8 cellular contexts compared by ENCODE assay signal in the genomic region with DNA sequence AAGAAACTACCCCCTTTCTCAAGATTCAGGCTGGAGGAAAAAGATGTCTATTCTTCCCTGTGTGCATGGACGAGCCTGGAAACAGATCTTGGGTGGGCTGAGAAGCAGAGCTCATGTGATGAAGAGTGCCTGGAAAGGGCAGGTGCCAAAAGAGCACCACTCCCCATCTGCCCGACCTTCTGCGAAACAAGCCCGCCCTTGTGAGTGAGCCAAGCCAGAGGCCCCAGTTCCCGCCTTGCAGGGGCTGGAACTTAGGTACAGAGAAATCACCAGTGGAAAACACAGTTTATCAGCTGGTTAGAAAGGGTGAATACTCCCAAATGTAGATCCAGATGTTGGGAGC. TPM values are rescaled to one million over a fixed set of nuclear protein-coding genes. Genes with fewer than 3 reads are reported as not detected.
DNase-seq lines count a peak whose midpoint lies in the region; ATAC-seq and TF ChIP-seq lines count a peak whose summit lies in the region.

No MANE protein-coding gene starts in this region.

- intact Hi-C loops in mucosa of descending colon (cut with DNase I, micrococcal nuclease): no loop called here

- no peak for TF ChIP-seq CTCF in mucosa of descending colon (IDR thresholded peaks at IDR 0.05)

- peaks cover 76% of the 10 kb centered on the region for H3K4me1 ChIP-seq in BLaER1
- H3K4me1 ChIP-seq in mucosa of descending colon (ENCODE audit: low read depth): peaks cover 50% of the 10 kb centered on the region

- peak overlapping the region; percentile 99 for H3K27ac ChIP-seq in BLaER1

- DNase-seq in NCI-H1694 treated with DMSO at 0.1 percent for 48 hours (lab: John Stamatoyannopoulos, UW) (peak; percentile 57), cerebellum (ENCODE audit: low spot score) (peak; percentile 44), mucosa of descending colon (peak in 1 of 3 donors; percentile 34), D341Med (ENCODE audit: low spot score) (no peak), NCI-H2196 treated with DMSO at 0.1 percent for 48 hours (lab: John Stamatoyannopoulos, UW; ENCODE audit: unreplicated experiment) (no peak)

- ATAC-seq in mucosa of descending colon (peak; percentile 5), GM21423 (IDR thresholded peaks at IDR 0.05; ENCODE audit: unreplicated experiment) (no peak), HG03097 (IDR thresholded peaks at IDR 0.05; ENCODE audit: low FRiP score, unreplicated experiment) (no peak)

- H3K9me3 ChIP-seq in BLaER1 (no peaks in the 10 kb centered on the region), mucosa of descending colon (no peaks in the 10 kb centered on the region)

- peaks cover 26% of the 10 kb centered on the region for H3K36me3 ChIP-seq in BLaER1
- no peaks in the 10 kb centered on the region for H3K36me3 ChIP-seq in mucosa of descending colon (ENCODE audit: low read depth)

- H3K27me3 ChIP-seq in BLaER1: no peaks in the 10 kb centered on the region

- peak overlapping the region; percentile 98 for H3K9ac ChIP-seq in BLaER1

- peak overlapping the region; percentile 96 for H3K4me2 ChIP-seq in BLaER1

- H3K4me3 ChIP-seq in BLaER1 (peak overlapping the region; percentile 95), mucosa of descending colon (no peak overlapping the region)

- H4K20me1 ChIP-seq in BLaER1: peaks cover 69% of the 10 kb centered on the region

RNA-seq across cellular contexts. Expression of a gene that starts 26.7 kb away (rescaled TPM):
- total RNA-seq in cerebellum (not detected), mucosa of descending colon (not detected)

Comparison
In these comparisons a context has a peak if more than half of its experiments do, and no peak if none do; other contexts are left out.
1. DNase-seq: peak in NCI-H1694 treated with DMSO at 0.1 percent for 48 hours (single experiment) and cerebellum (single experiment); none in D341Med (single experiment) and NCI-H2196 treated with DMSO at 0.1 percent for 48 hours (single experiment).